Comparison of ENCODE assay signal across 9 cellular contexts in genomic region chr16:57446530-57447141, GRCh38. TPM values are rescaled to one million over a fixed set of nuclear protein-coding genes. Genes with fewer than 3 reads are reported as not detected.
DNase-seq lines count a peak whose midpoint lies in the region; ATAC-seq and TF ChIP-seq lines count a peak whose summit lies in the region.
"Had no signal": no experiment of that assay in that cellular context is flagged by ENCODE, and none has a peak within 500 bp of the region (broad histone marks: within the 10 kb centered on the region; RNA-seq: fewer than 3 reads in every experiment).

No MANE protein-coding gene starts in this region.

- DNase-seq in NCI-H1417 (lab: John Stamatoyannopoulos, UW) (peak; percentile 23 to 73 (median 56)), NCI-H1417 treated with DMSO at 0.1 percent for 48 hours (lab: John Stamatoyannopoulos, UW) (no peak), H9 (no peak), M059J (ENCODE audit: low read depth) (peak; percentile 35), WTC11 (ENCODE audit: low spot score) (no peak), esophagus squamous epithelium (lab: John Stamatoyannopoulos, UW) (no peak), vagina (ENCODE audit: extremely low spot score in 2 of 2) (no peak)
- peak in 3 of 10 donors; percentile 10 to 64 (median 31) for DNase-seq in naive thymus-derived CD8-positive, alpha-beta T cell

- WGBS in H9 (ENCODE audit: extremely low coverage, insufficient read length, low lambda C conversion rate) = no CpG with 5 or more reads among the region's 26 CpGs
- 5 to 8% methylated on average over 8 to 15 of the region's 26 CpGs for WGBS in esophagus squamous epithelium, 2 donors

- H3K9me3 ChIP-seq in H9 (ENCODE audit: control insufficient read depth, low read depth, low read length) (no peaks in the 10 kb centered on the region), esophagus squamous epithelium (no peaks in the 10 kb centered on the region), vagina (no peaks in the 10 kb centered on the region)

- peak; percentile 36 for ATAC-seq in WTC11
- ATAC-seq in naive thymus-derived CD8-positive, alpha-beta T cell = peak in 1 of 2 donors; percentile 4

- TF ChIP-seq CTCF in H9 (conservative IDR thresholded peaks at IDR 0.05) = no peak
- TF ChIP-seq CTCF in WTC11 (IDR thresholded peaks at IDR 0.05) = no peak
- TF ChIP-seq CTCF in esophagus squamous epithelium (IDR thresholded peaks at IDR 0.05) = no peak
- TF ChIP-seq CTCF in vagina (IDR thresholded peaks at IDR 0.05) = no peak

- H3K56ac ChIP-seq in H9 (ENCODE audit: insufficient read length, low read depth, low read length) = no peak overlapping the region

- peak overlapping the region; percentile 49 for H3K18ac ChIP-seq in H9 (ENCODE audit: insufficient read length, low read depth, low read length)

- no peak overlapping the region for H4K5ac ChIP-seq in H9 (ENCODE audit: insufficient read length, low read depth, low read length)

- 0 out of 2 replicates have a peak overlapping the region, but pooled peaks have one; percentile 59 for H3K14ac ChIP-seq in H9 (ENCODE audit: insufficient read depth, low read length)

- no peak overlapping the region for H4K8ac ChIP-seq in H9 (replicated peaks; ENCODE audit: insufficient read length, low read depth, low read length)

- H3K27ac Mint-ChIP-seq in H9 (peak overlapping the region; percentile 13 to 89 (median 89); a peak in 4 of 7 replicates), WTC11 (peak overlapping the region; percentile 9)
- peak overlapping the region; percentile 84 to 97 (median 92) for H3K27ac Mint-ChIP-seq in naive thymus-derived CD8-positive, alpha-beta T cell

- peaks cover 5% of the 10 kb centered on the region for H3K79me1 ChIP-seq in H9 (ENCODE audit: insufficient read depth, low read depth, low read length, poor library complexity, severe bottlenecking)

- no peak overlapping the region for H4K91ac ChIP-seq in H9 (ENCODE audit: insufficient read length, low read depth, low read length)

- no peaks in the 10 kb centered on the region for H3K27me3 Mint-ChIP-seq in H9 (ENCODE audit: low read depth)
- no peaks in the 10 kb centered on the region for H3K27me3 Mint-ChIP-seq in WTC11 (ENCODE audit: low read depth)
- H3K27me3 Mint-ChIP-seq in naive thymus-derived CD8-positive, alpha-beta T cell = no peaks in the 10 kb centered on the region

- H3K27ac ChIP-seq in H9 (ENCODE audit: insufficient read length, low read depth, low read length) = no peak overlapping the region
- H3K27ac ChIP-seq in esophagus squamous epithelium = peak overlapping the region; percentile 92 to 93 (median 92)
- peak overlapping the region; percentile 85 for H3K27ac ChIP-seq in vagina

- H2BK5ac ChIP-seq in H9 (ENCODE audit: insufficient read length, low read length) = no peak overlapping the region

- no peak overlapping the region for H2BK15ac ChIP-seq in H9 (ENCODE audit: low read depth, low read length)

- H3K4me1 Mint-ChIP-seq in H9 = peaks cover 7 to 15% of the 10 kb centered on the region in 2 experiments
- peaks cover 13% of the 10 kb centered on the region for H3K4me1 Mint-ChIP-seq in WTC11
- H3K4me1 Mint-ChIP-seq in naive thymus-derived CD8-positive, alpha-beta T cell = peaks cover 14 to 58% (median 41%) of the 10 kb centered on the region in 4 donors

- H3K23me2 ChIP-seq in H9 (ENCODE audit: insufficient read length, low read depth, low read length, poor library complexity, severe bottlenecking) = peaks cover 10% of the 10 kb centered on the region

- H3K4me1 ChIP-seq in H9 (ENCODE audit: insufficient read depth, low read length) = no peaks in the 10 kb centered on the region
- H3K4me1 ChIP-seq in esophagus squamous epithelium = peaks cover 14 to 45% (median 21%) of the 10 kb centered on the region in 3 donors
- H3K4me1 ChIP-seq in vagina = peaks cover 35% of the 10 kb centered on the region

- peak overlapping the region; percentile 79 for H3K9ac ChIP-seq in H9 (ENCODE audit: extremely low read depth, insufficient read length, low read length)

- no peak overlapping the region for H2AK5ac ChIP-seq in H9 (ENCODE audit: insufficient read length, low read length)

- no peak overlapping the region for H3K23ac ChIP-seq in H9 (ENCODE audit: insufficient read length, low read depth, low read length)

- H3K27me3 ChIP-seq in H9 (ENCODE audit: insufficient read depth, low read length) (no peaks in the 10 kb centered on the region), esophagus squamous epithelium (no peaks in the 10 kb centered on the region), vagina (no peaks in the 10 kb centered on the region)

- H3K9me3 Mint-ChIP-seq in H9 (peaks cover 0 to under 1% of the 10 kb centered on the region in 2 experiments; a peak in 1 of 5 replicates), WTC11 (peaks cover 3% of the 10 kb centered on the region)
- H3K9me3 Mint-ChIP-seq in naive thymus-derived CD8-positive, alpha-beta T cell = no peaks in the 10 kb centered on the region

- H2BK120ac ChIP-seq in H9 (ENCODE audit: low read depth, low read length, poor library complexity, severe bottlenecking) = no peak overlapping the region

- H4K20me1 ChIP-seq in H9 (ENCODE audit: control insufficient read depth, insufficient read depth, insufficient read length) = no peaks in the 10 kb centered on the region

- H3K4me3 Mint-ChIP-seq in H9 (peak overlapping the region; percentile 89 to 94), WTC11 (peak overlapping the region; percentile 91)
- H3K4me3 Mint-ChIP-seq in naive thymus-derived CD8-positive, alpha-beta T cell = peak overlapping the region; percentile 89 to 96 (median 92)

- peaks cover 2% of the 10 kb centered on the region; the same call in 1 of the 2 replicates for H3K79me2 ChIP-seq in H9 (ENCODE audit: insufficient read depth, low read length)

- H3T11ph ChIP-seq in H9 (ENCODE audit: low read length) = no peak overlapping the region

- no peak overlapping the region for H2BK20ac ChIP-seq in H9 (ENCODE audit: low read depth, low read length, poor library complexity, severe bottlenecking)

- POLR2A ChIA-PET in WTC11 (lab: Charles Lee) = interaction anchor here (0.8 to 1.3 kb wide), 5 partner anchors 15 to 73 kb away, joined by 3 to 9 read pairs (median 4); partner anchors contain the start of gene POLR2C
- POLR2A ChIA-PET in naive thymus-derived CD8-positive, alpha-beta T cell (lab: Charles Lee) = interaction anchor here (0.7 to 4.5 kb wide), 18 partner anchors 11 to 515 kb away, joined by 3 to 58 read pairs (median 5); partner anchors contain the start of genes ARL2BP, CCDC102A, DOK4 and HERPUD1

- H2AFZ ChIP-seq in H9 (ENCODE audit: low read length) = no peak overlapping the region

- H3K4me2 ChIP-seq in H9 (ENCODE audit: insufficient read depth, insufficient read length, low read length) = peak overlapping the region; percentile 68

- H3K36me3 ChIP-seq in esophagus squamous epithelium (peaks cover 0 to 20% (median 0%) of the 10 kb centered on the region in 3 donors), vagina (no peaks in the 10 kb centered on the region)

- intact Hi-C loops in esophagus squamous epithelium (cut with DNase I) = no loop called here
- intact Hi-C loops in vagina (cut with DNase I) = no loop called here

- H2BK12ac ChIP-seq in H9 (ENCODE audit: insufficient read length, low read depth, low read length) = no peak overlapping the region

- TF ChIP-seq POLR2A in esophagus squamous epithelium (IDR thresholded peaks at IDR 0.05) = no peak
- TF ChIP-seq POLR2A in vagina (IDR thresholded peaks at IDR 0.05) = no peak

- no peak overlapping the region for H3K4ac ChIP-seq in H9 (ENCODE audit: low read depth, low read length)

- CTCF ChIA-PET in WTC11 (lab: Charles Lee) = interaction anchor here (0.7 to 3.8 kb wide), 13 partner anchors 10 to 354 kb away, joined by 3 to 36 read pairs (median 5); partner anchors contain the start of genes CCL17, CPNE2 and POLR2C

- H3K4me3 ChIP-seq in esophagus squamous epithelium (peak overlapping the region; percentile 67 to 90 (median 74)), vagina (peak overlapping the region; percentile 68 to 83)

- H3K36me3 Mint-ChIP-seq in H9 (ENCODE audit: insufficient read depth in 1 of 3, low read depth in 3 of 3) (peaks cover 7 to 13% (median 9%) of the 10 kb centered on the region in 3 experiments), WTC11 (peaks cover 20% of the 10 kb centered on the region)
- peaks cover 0 to 12% (median 2%) of the 10 kb centered on the region in 3 donors for H3K36me3 Mint-ChIP-seq in naive thymus-derived CD8-positive, alpha-beta T cell

RNA-seq across cellular contexts. Expression of gene CIAPIN1, which starts 0.5 kb away (rescaled TPM):
- total RNA-seq in H9 (2021) (82.8 and 85.3 TPM in 2 replicates), WTC11 (2021) (85.9 to 94.7 TPM (median 87.9 TPM) in 3 replicates), esophagus squamous epithelium (10 to 100 TPM; 30.5 to 42.9 (median 33.5) TPM), vagina (28.0 TPM)
- 61.3 and 70.7 TPM in 2 replicates for total RNA-seq in M059J (2014; rRNA removed; shearing (Covaris generic))
- total RNA-seq in naive thymus-derived CD8-positive, alpha-beta T cell = 10 to 100 TPM; 37.2 to 44.3 TPM
- polyA plus RNA-seq in naive thymus-derived CD8-positive, alpha-beta T cell = 100 to 1,000 TPM in 2 of 3 donors, 10 to 100 TPM in 1; 81.1 to 143 (median 108) TPM

RNA-seq across cellular contexts. Expression of gene COQ9, which starts 0.6 kb away (rescaled TPM):
- total RNA-seq in H9 (2021) (31.7 and 32.9 TPM in 2 replicates), WTC11 (2021) (39.2 to 40.2 TPM (median 39.8 TPM) in 3 replicates), esophagus squamous epithelium (10 to 100 TPM; 43.6 to 62.0 (median 53.4) TPM), vagina (37.6 TPM)
- 52.2 and 60.5 TPM in 2 replicates for total RNA-seq in M059J (2014; rRNA removed; shearing (Covaris generic))
- total RNA-seq in naive thymus-derived CD8-positive, alpha-beta T cell = 10 to 100 TPM; 35.8 to 38.3 TPM
- 10 to 100 TPM; 22.8 to 59.0 (median 29.7) TPM for polyA plus RNA-seq in naive thymus-derived CD8-positive, alpha-beta T cell

RNA-seq across cellular contexts. Expression of gene POLR2C, which starts 15.8 kb away (rescaled TPM):
- total RNA-seq in H9 (2021) (85.6 and 86.0 TPM in 2 replicates), WTC11 (2021) (67.9 to 75.4 TPM (median 67.9 TPM) in 3 replicates), esophagus squamous epithelium (10 to 100 TPM; 58.8 to 86.8 (median 71.1) TPM), vagina (127 TPM)
- total RNA-seq in M059J (2014; rRNA removed; shearing (Covaris generic)) = 239 and 240 TPM in 2 replicates
- total RNA-seq in naive thymus-derived CD8-positive, alpha-beta T cell = 100 to 1,000 TPM; 103 to 104 TPM
- polyA plus RNA-seq in naive thymus-derived CD8-positive, alpha-beta T cell = 10 to 100 TPM; 46.7 to 48.6 (median 47.4) TPM

RNA-seq across cellular contexts. Expression of gene DOK4, which starts 39.7 kb away (rescaled TPM):
- total RNA-seq in H9 (2021) (13.1 and 13.2 TPM in 2 replicates), WTC11 (2021) (21.8 to 25.0 TPM (median 21.9 TPM) in 3 replicates), esophagus squamous epithelium (10 to 100 TPM; 20.7 to 42.7 (median 28.8) TPM), vagina (19.4 TPM)
- total RNA-seq in M059J (2014; rRNA removed; shearing (Covaris generic)) = 4.3 and 6.2 TPM in 2 replicates
- 1 to 10 TPM; 3.9 to 4.8 TPM for total RNA-seq in naive thymus-derived CD8-positive, alpha-beta T cell
- 1 to 10 TPM; 1.8 to 4.7 (median 3.1) TPM for polyA plus RNA-seq in naive thymus-derived CD8-positive, alpha-beta T cell

RNA-seq across cellular contexts. Expression of gene CCL17, which starts 42.1 kb away (rescaled TPM):
- total RNA-seq in H9 (2021) (not detected in 2 replicates), WTC11 (2021) (not detected in 3 replicates), esophagus squamous epithelium (1 to 10 TPM in 1 of 4 donors, under 1 TPM in 1, not detected in 2; 0.64 to 1.3 TPM), vagina (not detected)
- total RNA-seq in M059J (2014; rRNA removed; shearing (Covaris generic)) = not detected in 2 replicates
- not detected for total RNA-seq in naive thymus-derived CD8-positive, alpha-beta T cell
- not detected for polyA plus RNA-seq in naive thymus-derived CD8-positive, alpha-beta T cell
- total RNA-seq: glomerular endothelial cell had no signal

Comparison
In these comparisons a context has a peak if more than half of its experiments do, and no peak if none do; other contexts are left out.
1. DNase-seq: peak in NCI-H1417 (3 of 3) and M059J (single experiment); none in NCI-H1417 treated with DMSO at 0.1 percent for 48 hours (single experiment), H9 (single experiment), WTC11 (single experiment), esophagus squamous epithelium (single experiment) and vagina (0 of 2).
2. H3K27ac Mint-ChIP-seq: peak in every context shown above with its lines; median percentile 92 in naive thymus-derived CD8-positive, alpha-beta T cell; 89 in H9; 9 in WTC11.
3. Peak in every context shown above with its lines, with median percentiles within 50 percentile points of each other: H3K4me3 Mint-ChIP-seq.